ENCODE assay signal across 14 cellular contexts in genomic region chr2:189629553-189630453, GRCh38. TPM values are rescaled to one million over a fixed set of nuclear protein-coding genes. Genes with fewer than 3 reads are reported as not detected.
DNase-seq lines count a peak whose midpoint lies in the region; ATAC-seq and TF ChIP-seq lines count a peak whose summit lies in the region.
"Had no signal": no experiment of that assay in that cellular context is flagged by ENCODE, and none has a peak within 500 bp of the region (broad histone marks: within the 10 kb centered on the region; RNA-seq: fewer than 3 reads in every experiment).

No MANE protein-coding gene starts in this region.

- no peaks in the 10 kb centered on the region for H3K27me3 ChIP-seq in osteoblast (ENCODE audit: insufficient read depth, low read length)
- H3K27me3 ChIP-seq: stomach had no signal

- H3K36me3 ChIP-seq in osteoblast (ENCODE audit: insufficient read depth, low read length), result no peaks in the 10 kb centered on the region
- H3K36me3 ChIP-seq: stomach had no signal

- H3K9me3 ChIP-seq in osteoblast (ENCODE audit: low read depth, low read length), result no peaks in the 10 kb centered on the region
- H3K9me3 ChIP-seq: stomach had no signal

- peak overlapping the region; percentile 32 for H3K4me2 ChIP-seq in osteoblast (ENCODE audit: insufficient read depth, low read length)

- H3K79me2 ChIP-seq in osteoblast (ENCODE audit: insufficient read depth, low read length), result no peaks in the 10 kb centered on the region

- DNase-seq in amniotic epithelial cell (ENCODE audit: low read depth), result peak; percentile 81
- DNase-seq in fibroblast of the aortic adventitia (ENCODE audit: low read depth), result peak; percentile 52
- no peak for DNase-seq in osteoblast (ENCODE audit: insufficient read length, low spot score, missing footprints)
- no peak for DNase-seq in HT-29 (ENCODE audit: low spot score)
- DNase-seq in GM03348 (ENCODE audit: low spot score), result no peak
- no peak for DNase-seq in central memory CD4-positive, alpha-beta T cell
- DNase-seq: activated CD4-positive, alpha-beta T cell treated with anti-CD3 and anti-CD28 coated beads for 4 hours; activated CD8-positive, alpha-beta memory T cell treated with anti-CD3 and anti-CD28 coated beads, Interleukin-2, amount 50 U/mL, for 4 hours; COR-L47; NCI-H1694; stimulated activated CD4-positive, alpha-beta T cell treated with anti-CD3 and anti-CD28 coated beads, Interleukin-15, amount 100 ng/mL, for 24 hours; stomach had no signal

- H4K20me1 ChIP-seq in osteoblast (ENCODE audit: insufficient read depth, low read length), result no peaks in the 10 kb centered on the region

- TF ChIP-seq CTCF in C4-2B (conservative IDR thresholded peaks at IDR 0.05) (no peak; the same call in 1 of the 2 replicates), fibroblast of the aortic adventitia (IDR thresholded peaks at IDR 0.05; ENCODE audit: insufficient read depth, low read length) (no peak), osteoblast (IDR thresholded peaks at IDR 0.05; ENCODE audit: extremely low read depth, low read depth, low read length) (no peak)

- H3K4me3 ChIP-seq in fibroblast of the aortic adventitia (ENCODE audit: low read depth, low read length) (no peak overlapping the region), osteoblast (ENCODE audit: insufficient read depth, low read length) (no peak overlapping the region)
- H3K4me3 ChIP-seq: stomach had no signal

- peaks cover 7% of the 10 kb centered on the region for H3K4me1 ChIP-seq in osteoblast (ENCODE audit: insufficient read depth, low read length)
- H3K4me1 ChIP-seq: stomach had no signal

- H2AFZ ChIP-seq in osteoblast (ENCODE audit: low read length), result peak overlapping the region; percentile 75

- H3K27ac ChIP-seq in C4-2B, result peak overlapping the region; percentile 50
- no peak overlapping the region for H3K27ac ChIP-seq in osteoblast (ENCODE audit: low read depth, low read length)
- H3K27ac ChIP-seq: stomach had no signal

- no peak for ATAC-seq in HG02678 (IDR thresholded peaks at IDR 0.05; ENCODE audit: unreplicated experiment)

RNA-seq across cellular contexts. Expression of gene ASNSD1, which starts 31.5 kb away (rescaled TPM):
- total RNA-seq in fibroblast of the aortic adventitia (ENCODE audit: low replicate concordance), result 77.7 and 95.7 TPM in 2 replicates
- total RNA-seq in osteoblast, result 79.0 and 81.8 TPM in 2 replicates
- total RNA-seq in HT-29 (2014; rRNA removed; shearing (Covaris generic)), result 20.0 and 20.9 TPM in 2 replicates

RNA-seq across cellular contexts. Expression of gene ANKAR, which starts 44.7 kb away (rescaled TPM):
- total RNA-seq in fibroblast of the aortic adventitia (ENCODE audit: low replicate concordance) (14.9 and 22.2 TPM in 2 replicates), osteoblast (14.1 TPM in 2 replicates)
- total RNA-seq in HT-29 (2014; rRNA removed; shearing (Covaris generic)), result 0.94 and 2.7 TPM in 2 replicates

RNA-seq across cellular contexts. Expression of gene SLC40A1, which starts 49.2 kb away (rescaled TPM):
- total RNA-seq in fibroblast of the aortic adventitia (ENCODE audit: low replicate concordance) (19.7 and 306 TPM in 2 replicates), osteoblast (10.9 and 13.6 TPM in 2 replicates)
- 85.1 and 87.6 TPM in 2 replicates for total RNA-seq in HT-29 (2014; rRNA removed; shearing (Covaris generic))

Comparison
In these comparisons a context has a peak if more than half of its experiments do, and no peak if none do; other contexts are left out.
1. DNase-seq: peak in amniotic epithelial cell (single experiment) and fibroblast of the aortic adventitia (single experiment); none in osteoblast (single experiment), HT-29 (single experiment), GM03348 (single experiment) and central memory CD4-positive, alpha-beta T cell (single experiment).